ENCODE assay signal across 10 cellular contexts in genomic region chr22:41290262-41291221, GRCh38. TPM values are rescaled to one million over a fixed set of nuclear protein-coding genes. Genes with fewer than 3 reads are reported as not detected.
A peak's percentile ranks its signal among the peaks of the same experiment; 100 is the strongest.
DNase-seq lines count a peak whose midpoint lies in the region; TF ChIP-seq lines count a peak whose summit lies in the region.
"Had no signal": no experiment of that assay in that cellular context is flagged by ENCODE, and none has a peak within 500 bp of the region (broad histone marks: within the 10 kb centered on the region; RNA-seq: fewer than 3 reads in every experiment).

No MANE protein-coding gene starts in this region.

- CTCF ChIA-PET in SK-N-SH (lab: Yijun Ruan, JAX): no interaction called here

- WGBS in SK-N-SH (ENCODE audit: low lambda C conversion rate): 60% methylated on average over 7 of the region's 8 CpGs

- TF ChIP-seq CTCF in SK-N-SH (IDR thresholded peaks at IDR 0.05) (no peak), fibroblast of the aortic adventitia (IDR thresholded peaks at IDR 0.05; ENCODE audit: insufficient read depth, low read length) (no peak)

- H3K79me2 ChIP-seq in SK-N-SH (ENCODE audit: insufficient read depth): 0 out of 2 replicates have a peak, but pooled peaks cover 3% of the 10 kb centered on the region
- H3K79me2 ChIP-seq: parathyroid adenoma had no signal

- H3K27ac ChIP-seq in SK-N-SH (ENCODE audit: low read depth in 2 of 2, low read length in 1 of 2): peak overlapping the region; percentile 51 to 86
- H3K27ac ChIP-seq: parathyroid adenoma had no signal

- no peaks in the 10 kb centered on the region for H4K20me1 ChIP-seq in SK-N-SH (ENCODE audit: insufficient read depth)

- no peak for TF ChIP-seq POLR2A in erythroblast (IDR thresholded peaks at IDR 0.05; ENCODE audit: low read length)

- no peak for TF ChIP-seq RAD21 in SK-N-SH (IDR thresholded peaks at IDR 0.05; ENCODE audit: low read length)

- H3F3A ChIP-seq in SK-N-SH (replicated peaks; ENCODE audit: insufficient read depth): peaks cover 18% of the 10 kb centered on the region

- TF ChIP-seq EP300 in SK-N-SH (IDR thresholded peaks at IDR 0.05; ENCODE audit: borderline replicate concordance in 1 of 2, low read depth in 1 of 2, low read length in 1 of 2): peak in 1 of 2 experiments; percentile 37; a peak in 1 of 4 replicates

- H3K9ac ChIP-seq in SK-N-SH: peak overlapping the region; percentile 41; the same call in 1 of the 2 replicates
- H3K9ac ChIP-seq: parathyroid adenoma had no signal

- POLR2A ChIA-PET in SK-N-SH (lab: Yijun Ruan, JAX): no interaction called here

- H3K4me2 ChIP-seq in SK-N-SH: no peak overlapping the region; the same call in 1 of the 2 replicates

- H3K9me3 ChIP-seq in SK-N-SH: no peaks in the 10 kb centered on the region

- H3K36me3 ChIP-seq in SK-N-SH (replicated peaks in 1 of 2; ENCODE audit: control insufficient read depth in 1 of 2, insufficient read depth in 2 of 2, low read length in 1 of 2): no peaks in the 10 kb centered on the region

- no peak overlapping the region for H3K4me3 ChIP-seq in SK-N-SH (ENCODE audit: low read depth in 2 of 2, low read length in 1 of 2)
- H3K4me3 ChIP-seq in fibroblast of the aortic adventitia (ENCODE audit: low read depth, low read length): no peak overlapping the region

- no peaks in the 10 kb centered on the region for H3K9me2 ChIP-seq in SK-N-SH

- no peak overlapping the region for H2AFZ ChIP-seq in SK-N-SH (ENCODE audit: low read depth)
- H2AFZ ChIP-seq: parathyroid adenoma had no signal

- peak; percentile 82 for DNase-seq in ELF-1 (ENCODE audit: low read depth, low spot score)
- DNase-seq in SK-N-SH: no peak
- peak; percentile 90 for DNase-seq in fibroblast of the aortic adventitia (ENCODE audit: low read depth)
- peak; percentile 66 for DNase-seq in pulmonary artery endothelial cell (ENCODE audit: low read depth, low spot score)
- DNase-seq in GDM1 (lab: John Stamatoyannopoulos, UW): no peak
- DNase-seq in NCI-H146 (lab: John Stamatoyannopoulos, UW): no peak
- DNase-seq in erythroblast (lab: John Stamatoyannopoulos, UW): no peak
- no peak for DNase-seq in GM19238 (ENCODE audit: insufficient read length, low spot score)
- DNase-seq: stimulated activated naive B cell treated with anti-CD40 and anti-IgM and Interleukin-4, amounts not matched to agents 10 μg/mL and 1 μg/mL and 100 μg/mL, for 72 hours had no signal

- H3K27me3 ChIP-seq in SK-N-SH (ENCODE audit: insufficient read depth): no peaks in the 10 kb centered on the region

- peaks cover 4 to 5% of the 10 kb centered on the region in 2 experiments; a peak in 2 of 4 replicates for H3K4me1 ChIP-seq in SK-N-SH (ENCODE audit: control insufficient read depth in 1 of 2, insufficient read depth in 2 of 2, low read depth in 1 of 2, low read length in 1 of 2)
- H3K4me1 ChIP-seq: parathyroid adenoma had no signal

TF ChIP-seq in SK-N-SH, 30 proteins besides CTCF, POLR2A, EP300 and RAD21 (continues in another document):
- TF ChIP-seq MXI1 (IDR thresholded peaks at IDR 0.05; ENCODE audit: low read depth, low read length) (no peak), FOXJ3 (CRISPR knock-in tag; IDR thresholded peaks at IDR 0.05) (no peak), POLR2AphosphoS5 (IDR thresholded peaks at IDR 0.05; ENCODE audit: low read depth, low read length) (peak; percentile 54; the same call in 1 of the 2 replicates), RXRA (IDR thresholded peaks at IDR 0.05; ENCODE audit: borderline replicate concordance, low read depth) (no peak), NRF1 (IDR thresholded peaks at IDR 0.05; ENCODE audit: low read depth, low read length) (no peak), JUND (IDR thresholded peaks at IDR 0.05) (0 out of 2 replicates have a peak, but pooled peaks have one; percentile 5), SMC3 (IDR thresholded peaks at IDR 0.05; ENCODE audit: low read depth, low read length) (no peak), FOSL2 (IDR thresholded peaks at IDR 0.05; ENCODE audit: borderline replicate concordance, low read depth) (no peak; the same call in 1 of the 2 replicates), FOXM1 (IDR thresholded peaks at IDR 0.05; ENCODE audit: low read depth) (no peak), ZBTB33 (IDR thresholded peaks at IDR 0.05; ENCODE audit: borderline replicate concordance, low read depth) (no peak), REST (IDR thresholded peaks at IDR 0.05; ENCODE audit: low read depth, low read length) (peak; percentile 31; the same call in 1 of the 2 replicates), TCF12 (IDR thresholded peaks at IDR 0.05) (peak; percentile 86), MEF2A (IDR thresholded peaks at IDR 0.05; ENCODE audit: borderline replicate concordance, low read depth) (no peak), ELF1 (IDR thresholded peaks at IDR 0.05) (no peak), USF2 (IDR thresholded peaks at IDR 0.05; ENCODE audit: borderline replicate concordance, low read depth, low read length) (no peak), TAF1 (IDR thresholded peaks at IDR 0.05; ENCODE audit: borderline replicate concordance, low read depth, low read length) (no peak), SIN3A (IDR thresholded peaks at IDR 0.05; ENCODE audit: borderline replicate concordance, low read depth, low read length) (no peak), YY1 (IDR thresholded peaks at IDR 0.05; ENCODE audit: low read depth) (no peak), RFX5 (IDR thresholded peaks at IDR 0.05; ENCODE audit: low read length) (no peak)

RNA-seq across cellular contexts. Expression of gene RANGAP1, which starts 4.6 kb away (rescaled TPM):
- 65.8 and 67.1 TPM in 2 replicates for polyA plus RNA-seq in SK-N-SH (2012; rRNA removed)
- polyA plus RNA-seq in SK-N-SH (2012; cell fraction: cytosol; rRNA removed): 31.3 and 43.2 TPM in 2 replicates
- 106 and 141 TPM in 2 replicates for polyA plus RNA-seq in SK-N-SH (2012; cell fraction: nucleus; rRNA removed)
- total RNA-seq in fibroblast of the aortic adventitia (ENCODE audit: low replicate concordance): 78.5 and 89.4 TPM in 2 replicates
- 120 and 191 TPM in 2 replicates for total RNA-seq in pulmonary artery endothelial cell

RNA-seq across cellular contexts. Expression of gene ZC3H7B, which starts 10.8 kb away (rescaled TPM):
- polyA plus RNA-seq in SK-N-SH (2012; rRNA removed): 21.7 and 27.1 TPM in 2 replicates
- 11.6 and 17.6 TPM in 2 replicates for polyA plus RNA-seq in SK-N-SH (2012; cell fraction: cytosol; rRNA removed)
- 44.4 and 48.1 TPM in 2 replicates for polyA plus RNA-seq in SK-N-SH (2012; cell fraction: nucleus; rRNA removed)
- total RNA-seq in fibroblast of the aortic adventitia (ENCODE audit: low replicate concordance) (33.3 and 45.9 TPM in 2 replicates), pulmonary artery endothelial cell (63.9 and 108 TPM in 2 replicates)

RNA-seq across cellular contexts. Expression of gene CHADL, which starts 49.8 kb away (rescaled TPM):
- polyA plus RNA-seq in SK-N-SH (2012; rRNA removed): 0.03 and 0.08 TPM in 2 replicates
- polyA plus RNA-seq in SK-N-SH (2012; cell fraction: cytosol; rRNA removed): 0.01 and 0.08 TPM in 2 replicates
- polyA plus RNA-seq in SK-N-SH (2012; cell fraction: nucleus; rRNA removed): 0.69 and 0.72 TPM in 2 replicates
- 0.99 and 1.6 TPM in 2 replicates for total RNA-seq in fibroblast of the aortic adventitia (ENCODE audit: low replicate concordance)
- total RNA-seq in pulmonary artery endothelial cell: 0.66 and 0.74 TPM in 2 replicates

Comparison
In these comparisons a context has a peak if more than half of its experiments do, and no peak if none do; other contexts are left out.
1. DNase-seq: peak in ELF-1 (single experiment), fibroblast of the aortic adventitia (single experiment) and pulmonary artery endothelial cell (single experiment); none in SK-N-SH (single experiment), GDM1 (single experiment), NCI-H146 (single experiment), erythroblast (0 of 2) and GM19238 (single experiment).